In genomic region chr22:30004689-30005088, GRCh38 we compare ENCODE assay signal across 12 cellular contexts.
DNase-seq lines count a peak whose midpoint lies in the region; ATAC-seq and TF ChIP-seq lines count a peak whose summit lies in the region.
"Had no signal": no experiment of that assay in that cellular context is flagged by ENCODE, and none has a peak within 500 bp of the region (broad histone marks: within the 10 kb centered on the region; RNA-seq: fewer than 3 reads in every experiment).

No MANE protein-coding gene starts in this region.

- H3K9ac ChIP-seq in endodermal cell (ENCODE audit: extremely low read depth, low read length, poor library complexity, severe bottlenecking), result no peak overlapping the region

- peak; percentile 29 for ATAC-seq in left lung

- H3K4me1 Mint-ChIP-seq in activated T-helper 2 cell treated with anti-CD3 and anti-CD28 coated beads, Interferon-gamma antibody, Interleukin-2, Interleukin-4, amounts not matched to agents 10 μg/mL and 5 μg/mL and 100 μg/mL, durations not matched to agents 14 hours and 24 hours and 36 hours (ENCODE audit: low read depth), result peaks cover 13% of the 10 kb centered on the region
- peaks cover 45% of the 10 kb centered on the region for H3K4me1 Mint-ChIP-seq in endodermal cell

- no peaks in the 10 kb centered on the region for H3K27me3 Mint-ChIP-seq in activated T-helper 2 cell treated with anti-CD3 and anti-CD28 coated beads, Interferon-gamma antibody, Interleukin-2, Interleukin-4, amounts not matched to agents 10 μg/mL and 5 μg/mL and 100 μg/mL, durations not matched to agents 14 hours and 24 hours and 36 hours (ENCODE audit: low read depth)
- no peaks in the 10 kb centered on the region for H3K27me3 Mint-ChIP-seq in endodermal cell (ENCODE audit: insufficient read depth)
- H3K27me3 Mint-ChIP-seq: activated naive CD8-positive, alpha-beta T cell treated with anti-CD3 and anti-CD28 coated beads, Interleukin-2, amount 50 U/mL, for 24 hours; natural killer cell treated with Interleukin-12 subunit alpha and Interleukin-12 subunit beta and Interleukin-15 and Interleukin-18, amount 100 ng/mL, for 72 hours had no signal

- no peak for TF ChIP-seq CTCF in C4-2B (conservative IDR thresholded peaks at IDR 0.05)
- TF ChIP-seq CTCF in VCaP (conservative IDR thresholded peaks at IDR 0.05), result no peak
- TF ChIP-seq CTCF in left lung (IDR thresholded peaks at IDR 0.05), result no peak
- TF ChIP-seq CTCF in endodermal cell (conservative IDR thresholded peaks at IDR 0.05), result no peak

- no peaks in the 10 kb centered on the region for H3K9me3 Mint-ChIP-seq in activated T-helper 2 cell treated with anti-CD3 and anti-CD28 coated beads, Interferon-gamma antibody, Interleukin-2, Interleukin-4, amounts not matched to agents 10 μg/mL and 5 μg/mL and 100 μg/mL, durations not matched to agents 14 hours and 24 hours and 36 hours
- no peaks in the 10 kb centered on the region for H3K9me3 Mint-ChIP-seq in endodermal cell
- H3K9me3 Mint-ChIP-seq: activated naive CD8-positive, alpha-beta T cell treated with anti-CD3 and anti-CD28 coated beads, Interleukin-2, amount 50 U/mL, for 24 hours; activated T-helper 1 cell treated with anti-CD3 and anti-CD28 coated beads, Interleukin-12 subunit alpha, Interleukin-12 subunit beta, Interleukin-2, Interleukin-4 antibody, amounts not matched to agents 30 ng/mL and 10 ng/mL and 1 ng/mL, durations not matched to agents 14 hours and 24 hours and 36 hours; natural killer cell treated with Interleukin-12 subunit alpha and Interleukin-12 subunit beta and Interleukin-15 and Interleukin-18, amount 100 ng/mL, for 72 hours had no signal

- H3K27ac Mint-ChIP-seq in activated T-helper 2 cell treated with anti-CD3 and anti-CD28 coated beads, Interferon-gamma antibody, Interleukin-2, Interleukin-4, amounts not matched to agents 10 μg/mL and 5 μg/mL and 100 μg/mL, durations not matched to agents 14 hours and 24 hours and 36 hours, result no peak overlapping the region
- H3K27ac Mint-ChIP-seq in endodermal cell, result no peak overlapping the region
- H3K27ac Mint-ChIP-seq: activated naive CD8-positive, alpha-beta T cell treated with anti-CD3 and anti-CD28 coated beads, Interleukin-2, amount 50 U/mL, for 24 hours; activated T-helper 1 cell treated with anti-CD3 and anti-CD28 coated beads, Interleukin-12 subunit alpha, Interleukin-12 subunit beta, Interleukin-2, Interleukin-4 antibody, amounts not matched to agents 30 ng/mL and 10 ng/mL and 1 ng/mL, durations not matched to agents 14 hours and 24 hours and 36 hours; natural killer cell treated with Interleukin-12 subunit alpha and Interleukin-12 subunit beta and Interleukin-15 and Interleukin-18, amount 100 ng/mL, for 72 hours had no signal

- 77 to 88% methylated on average over 4 of the region's 4 CpGs for WGBS in endodermal cell (ENCODE audit: insufficient coverage in 1 of 2, insufficient read length in 1 of 2), 2 experiments

- intact Hi-C loops in left lung (cut with DNase I), result loop anchor here in 1 of 2 donors (10.0 kb wide), 1 partner anchor 370 kb away; no protein-coding TSS in a partner anchor
- intact Hi-C loops in activated T-helper 2 cell treated with anti-CD3 and anti-CD28 coated beads, Interferon-gamma antibody, Interleukin-2, Interleukin-4, amounts not matched to agents 10 μg/mL and 5 μg/mL and 100 μg/mL, durations not matched to agents 14 hours and 24 hours and 36 hours (cut with micrococcal nuclease), result loop anchor here (10.0 kb wide), 4 partner anchors 120 to 380 kb away; partner anchors contain the start of gene MTMR3

- peaks cover 31% of the 10 kb centered on the region for H3K36me3 Mint-ChIP-seq in activated T-helper 2 cell treated with anti-CD3 and anti-CD28 coated beads, Interferon-gamma antibody, Interleukin-2, Interleukin-4, amounts not matched to agents 10 μg/mL and 5 μg/mL and 100 μg/mL, durations not matched to agents 14 hours and 24 hours and 36 hours (ENCODE audit: low read depth)
- H3K36me3 Mint-ChIP-seq in endodermal cell (ENCODE audit: low read depth), result peaks cover 14% of the 10 kb centered on the region

- peak overlapping the region; percentile 20; the same call in 1 of the 2 replicates for H3K27ac ChIP-seq in C4-2B
- peak overlapping the region; percentile 64 for H3K27ac ChIP-seq in VCaP
- H3K27ac ChIP-seq in left lung, result no peak overlapping the region
- H3K27ac ChIP-seq in endodermal cell (ENCODE audit: low read depth, low read length), result no peak overlapping the region

- H3K4me3 ChIP-seq in left lung, result no peak overlapping the region
- no peak overlapping the region for H3K4me3 ChIP-seq in endodermal cell (ENCODE audit: low read length)
- H3K4me3 ChIP-seq: lung had no signal

- H3K9me3 ChIP-seq in left lung (no peaks in the 10 kb centered on the region), endodermal cell (ENCODE audit: control insufficient read depth, low read length) (no peaks in the 10 kb centered on the region)

- H3K36me3 ChIP-seq in left lung (peaks cover 0 to 82% of the 10 kb centered on the region in 2 donors), endodermal cell (ENCODE audit: control insufficient read depth, insufficient read depth, low read length) (peaks cover 55% of the 10 kb centered on the region)

- H3K4me3 Mint-ChIP-seq in activated T-helper 2 cell treated with anti-CD3 and anti-CD28 coated beads, Interferon-gamma antibody, Interleukin-2, Interleukin-4, amounts not matched to agents 10 μg/mL and 5 μg/mL and 100 μg/mL, durations not matched to agents 14 hours and 24 hours and 36 hours (ENCODE audit: low read depth), result no peak overlapping the region
- no peak overlapping the region for H3K4me3 Mint-ChIP-seq in endodermal cell
- H3K4me3 Mint-ChIP-seq: activated naive CD8-positive, alpha-beta T cell treated with anti-CD3 and anti-CD28 coated beads, Interleukin-2, amount 50 U/mL, for 24 hours; activated T-helper 1 cell treated with anti-CD3 and anti-CD28 coated beads, Interleukin-12 subunit alpha, Interleukin-12 subunit beta, Interleukin-2, Interleukin-4 antibody, amounts not matched to agents 30 ng/mL and 10 ng/mL and 1 ng/mL, durations not matched to agents 14 hours and 24 hours and 36 hours; natural killer cell treated with Interleukin-12 subunit alpha and Interleukin-12 subunit beta and Interleukin-15 and Interleukin-18, amount 100 ng/mL, for 72 hours had no signal

- H3K4me1 ChIP-seq in left lung, result no peaks in the 10 kb centered on the region
- peaks cover 40% of the 10 kb centered on the region for H3K4me1 ChIP-seq in endodermal cell (ENCODE audit: control insufficient read depth, insufficient read depth, low read length)

- DNase-seq in M059J (ENCODE audit: low read depth) (peak; percentile 12), left lung (no peak), SIG-M5 treated with dmso at 0.1 percent for 504 hours (lab: John Stamatoyannopoulos, UW; ENCODE audit: unreplicated experiment) (no peak), endodermal cell (no peak)
- no peak for DNase-seq in stimulated activated CD4-positive, alpha-beta T cell treated with anti-CD3 and anti-CD28 coated beads, Interleukin-2, amount 100 ng/mL, for 48 hours
- no peak for DNase-seq in activated T-helper 2 cell treated with anti-CD3 and anti-CD28 coated beads, Interferon-gamma antibody, Interleukin-2, Interleukin-4, amounts not matched to agents 10 μg/mL and 5 μg/mL and 100 μg/mL, durations not matched to agents 14 hours and 24 hours and 36 hours (ENCODE audit: low spot score)

- H3K27me3 ChIP-seq in left lung (no peaks in the 10 kb centered on the region), endodermal cell (ENCODE audit: control insufficient read depth, insufficient read depth, low read length, poor library complexity, severe bottlenecking) (no peaks in the 10 kb centered on the region)

Comparison
In these comparisons a context has a peak if more than half of its experiments do, and no peak if none do; other contexts are left out.
1. H3K27ac ChIP-seq: peak in C4-2B (single experiment) and VCaP (single experiment); none in left lung (0 of 2) and endodermal cell (single experiment).